In the genomic region with DNA sequence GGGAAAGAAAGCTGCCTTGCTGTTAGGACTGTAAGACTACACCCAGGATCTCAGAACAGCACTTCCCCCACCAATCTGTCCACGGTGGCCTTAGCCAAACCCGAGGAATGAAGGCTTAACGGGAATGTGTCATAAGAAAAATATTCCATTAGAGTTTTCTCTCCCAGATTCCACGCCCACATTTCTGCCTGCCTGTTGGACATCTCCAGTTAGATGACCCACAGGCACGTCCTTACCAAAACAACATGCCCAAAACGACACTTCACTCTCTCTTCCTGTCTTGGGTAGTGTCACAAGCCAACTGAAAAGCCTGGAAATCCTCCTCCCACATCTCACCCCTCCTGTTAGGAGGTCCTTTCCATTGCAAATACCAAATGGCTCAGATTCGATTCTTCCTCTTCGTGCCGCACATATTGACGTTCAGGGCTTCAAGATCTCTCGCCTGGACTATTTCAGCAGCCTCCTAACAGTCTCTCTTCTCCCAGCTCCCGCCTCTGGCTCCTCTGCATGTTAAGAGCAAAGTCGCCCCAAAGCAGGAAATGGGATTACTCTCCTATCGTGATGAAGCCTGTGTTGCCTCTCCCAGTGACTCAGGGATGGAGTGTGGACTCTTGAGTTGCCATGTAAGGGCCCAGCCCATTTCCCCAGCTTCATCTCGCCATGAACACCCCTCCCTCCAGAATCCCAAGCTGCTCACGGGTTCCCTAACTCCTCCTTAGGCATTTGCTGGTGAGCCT, we compare ENCODE assay signal across 10 cellular contexts.
DNase-seq lines count a peak whose midpoint lies in the region; ATAC-seq and TF ChIP-seq lines count a peak whose summit lies in the region.
"Had no signal": no experiment of that assay in that cellular context is flagged by ENCODE, and none has a peak within 500 bp of the region (broad histone marks: within the 10 kb centered on the region; RNA-seq: fewer than 3 reads in every experiment).

No MANE protein-coding gene starts in this region.

- no peak for TF ChIP-seq CTCF in AG09309 (IDR thresholded peaks at IDR 0.05; ENCODE audit: control insufficient read depth, insufficient read depth, low read depth, low read length, missing control alignments)
- no peak for TF ChIP-seq CTCF in omental fat pad (IDR thresholded peaks at IDR 0.05)

- POLR2A ChIA-PET in naive thymus-derived CD4-positive, alpha-beta T cell (lab: Charles Lee) = no interaction called here

- H3K27ac ChIP-seq in naive thymus-derived CD4-positive, alpha-beta T cell (ENCODE audit: low read depth, low read length) = no peak overlapping the region

- peak; percentile 94 for DNase-seq in AG09309 (ENCODE audit: low read depth)
- DNase-seq in RKO (ENCODE audit: low spot score) = peak; percentile 48
- DNase-seq in fibroblast of gingiva (ENCODE audit: low read depth) = peak; percentile 96
- peak; percentile 35 for DNase-seq in omental fat pad (ENCODE audit: low spot score)
- DNase-seq in naive thymus-derived CD4-positive, alpha-beta T cell = no peak
- DNase-seq in activated T-cell treated with anti-CD3 and anti-CD28 coated beads, Interleukin-2, amount 50 U/mL, for 24 hours = no peak
- no peak for DNase-seq in NCI-H2227 (lab: John Stamatoyannopoulos, UW; ENCODE audit: unreplicated experiment)

- no peak overlapping the region for H3K4me3 Mint-ChIP-seq in naive thymus-derived CD4-positive, alpha-beta T cell
- no peak overlapping the region for H3K4me3 Mint-ChIP-seq in activated T-cell treated with anti-CD3 and anti-CD28 coated beads, Interleukin-2, amount 50 U/mL, for 24 hours

- H3K36me3 ChIP-seq in naive thymus-derived CD4-positive, alpha-beta T cell (ENCODE audit: control insufficient read depth in 2 of 3, insufficient read depth in 3 of 3, low read length in 3 of 3) = no peaks in the 10 kb centered on the region

- no peak for TF ChIP-seq POLR2A in GM18505 (IDR thresholded peaks at IDR 0.05; ENCODE audit: borderline replicate concordance, extremely low read depth, insufficient read depth, insufficient read length)

- H3K4me1 Mint-ChIP-seq in naive thymus-derived CD4-positive, alpha-beta T cell = no peaks in the 10 kb centered on the region
- no peaks in the 10 kb centered on the region for H3K4me1 Mint-ChIP-seq in activated T-cell treated with anti-CD3 and anti-CD28 coated beads, Interleukin-2, amount 50 U/mL, for 24 hours (ENCODE audit: low read depth)

- ATAC-seq in omental fat pad (ENCODE audit: low FRiP score) (peak; percentile 91), GM18505 (IDR thresholded peaks at IDR 0.05; ENCODE audit: unreplicated experiment) (no peak)
- ATAC-seq in naive thymus-derived CD4-positive, alpha-beta T cell = no peak
- ATAC-seq: activated CD4-positive, CD25-positive, alpha-beta regulatory T cell treated with anti-CD3 and anti-CD28 coated beads, Interleukin-2, amount 50 U/mL, for 24 hours; left colon had no signal

- CTCF ChIA-PET in naive thymus-derived CD4-positive, alpha-beta T cell (lab: Charles Lee) = no interaction called here

- H3K9me3 ChIP-seq in naive thymus-derived CD4-positive, alpha-beta T cell (ENCODE audit: control insufficient read depth in 2 of 3, low read length in 3 of 3) = no peaks in the 10 kb centered on the region

- peaks cover 0 to 9% (median 0%) of the 10 kb centered on the region in 5 donors for H3K36me3 Mint-ChIP-seq in naive thymus-derived CD4-positive, alpha-beta T cell
- H3K36me3 Mint-ChIP-seq in activated T-cell treated with anti-CD3 and anti-CD28 coated beads, Interleukin-2, amount 50 U/mL, for 24 hours (ENCODE audit: low read depth) = no peaks in the 10 kb centered on the region

- H3K4me1 ChIP-seq in naive thymus-derived CD4-positive, alpha-beta T cell (ENCODE audit: control insufficient read depth in 2 of 2, insufficient read depth in 2 of 2, low read length in 2 of 2) = no peaks in the 10 kb centered on the region

- H3K4me3 ChIP-seq in AG09309 (ENCODE audit: control insufficient read depth, low read depth, low read length) = peak overlapping the region; percentile 37
- no peak overlapping the region for H3K4me3 ChIP-seq in naive thymus-derived CD4-positive, alpha-beta T cell (ENCODE audit: low read length)

- intact Hi-C loops in naive thymus-derived CD4-positive, alpha-beta T cell (cut with micrococcal nuclease) = no loop called here

- peaks cover 0 to 16% (median 2%) of the 10 kb centered on the region in 11 donors for H3K9me3 Mint-ChIP-seq in naive thymus-derived CD4-positive, alpha-beta T cell
- H3K9me3 Mint-ChIP-seq in activated T-cell treated with anti-CD3 and anti-CD28 coated beads, Interleukin-2, amount 50 U/mL, for 24 hours = no peaks in the 10 kb centered on the region

- no peaks in the 10 kb centered on the region for H3K27me3 Mint-ChIP-seq in naive thymus-derived CD4-positive, alpha-beta T cell
- no peaks in the 10 kb centered on the region for H3K27me3 Mint-ChIP-seq in activated T-cell treated with anti-CD3 and anti-CD28 coated beads, Interleukin-2, amount 50 U/mL, for 24 hours

- H3K27me3 ChIP-seq in naive thymus-derived CD4-positive, alpha-beta T cell (ENCODE audit: control insufficient read depth in 2 of 2, insufficient read depth in 2 of 2, low read length in 2 of 2) = no peaks in the 10 kb centered on the region

- H3K27ac Mint-ChIP-seq in naive thymus-derived CD4-positive, alpha-beta T cell = no peak overlapping the region
- H3K27ac Mint-ChIP-seq in activated T-cell treated with anti-CD3 and anti-CD28 coated beads, Interleukin-2, amount 50 U/mL, for 24 hours = no peak overlapping the region

Comparison
In these comparisons a context has a peak if more than half of its experiments do, and no peak if none do; other contexts are left out.
1. DNase-seq: peak in AG09309 (single experiment), RKO (single experiment), fibroblast of gingiva (single experiment) and omental fat pad (single experiment); none in naive thymus-derived CD4-positive, alpha-beta T cell (0 of 9), activated T-cell treated with anti-CD3 and anti-CD28 coated beads, Interleukin-2, amount 50 U/mL, for 24 hours (single experiment) and NCI-H2227 (single experiment).